ENCODE assay signal across 1 cellular context in genomic region chr4:159966741-159967140, GRCh38.
TF ChIP-seq lines count a peak whose summit lies in the region.

No MANE protein-coding gene starts in this region.

TF ChIP-seq in GM23338, 12 proteins besides CTCF, POLR2A, EP300 and RAD21 (continued from another document):
- TF ChIP-seq STAT1 (IDR thresholded peaks at IDR 0.05; ENCODE audit: unreplicated experiment) (no peak), REST (IDR thresholded peaks at IDR 0.05; ENCODE audit: unreplicated experiment) (no peak), ZNF331 (CRISPR knock-in tag; IDR thresholded peaks at IDR 0.05; ENCODE audit: low read depth) (no peak)
